In the genomic region with DNA sequence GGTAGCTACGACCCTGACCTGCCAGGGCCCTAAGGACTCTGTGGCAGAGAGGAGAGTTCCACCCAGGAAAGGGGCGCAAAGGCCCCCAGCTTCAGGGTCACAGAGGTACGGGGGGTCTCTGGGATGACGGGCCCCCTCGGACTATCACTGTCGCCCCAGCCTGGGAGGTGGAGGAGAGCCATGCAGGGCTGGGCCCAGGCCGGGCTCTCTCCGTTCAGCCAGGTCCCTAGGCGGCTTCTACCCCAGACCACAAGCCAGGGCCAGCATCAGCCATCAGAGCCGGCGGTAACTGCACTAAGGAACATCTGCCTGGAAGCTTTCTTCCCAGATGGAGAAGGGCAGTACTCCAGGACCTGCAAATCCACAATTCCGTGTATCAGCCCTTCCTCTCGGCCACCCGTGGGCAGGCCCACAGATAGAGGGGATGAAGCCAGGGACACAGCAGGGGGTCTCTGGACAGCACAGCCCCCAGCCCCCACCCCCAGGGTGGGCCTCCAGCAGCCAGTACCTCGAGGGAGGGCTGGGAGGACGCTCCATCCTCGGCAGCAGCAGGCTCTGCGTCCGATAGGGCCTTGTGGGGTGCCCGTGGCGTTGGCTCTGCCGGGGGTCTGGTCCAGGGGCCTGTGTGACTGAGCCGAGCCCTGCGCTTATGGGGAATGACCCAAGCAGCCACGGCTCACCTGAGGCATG, we compare ENCODE assay signal across 25 cellular contexts. TPM values are rescaled to one million over a fixed set of nuclear protein-coding genes. Genes with fewer than 3 reads are reported as not detected.
DNase-seq lines count a peak whose midpoint lies in the region; ATAC-seq and TF ChIP-seq lines count a peak whose summit lies in the region.
"Had no signal": no experiment of that assay in that cellular context is flagged by ENCODE, and none has a peak within 500 bp of the region (broad histone marks: within the 10 kb centered on the region; RNA-seq: fewer than 3 reads in every experiment).

No MANE protein-coding gene starts in this region.

- no peak for ATAC-seq in upper lobe of right lung
- ATAC-seq: activated T-cell treated with anti-CD3 and anti-CD28 coated beads, Interleukin-2, amount 50 U/mL, for 4 hours had no signal

- H3K9me3 ChIP-seq in upper lobe of right lung = no peaks in the 10 kb centered on the region
- H3K9me3 ChIP-seq: Peyer's patch, SJCRH30 had no signal

- TF ChIP-seq CTCF in RWPE1 (conservative IDR thresholded peaks at IDR 0.05; ENCODE audit: low read depth) (no peak), upper lobe of right lung (IDR thresholded peaks at IDR 0.05) (no peak)

- peak overlapping the region; percentile 99 for H3K27ac ChIP-seq in RWPE1
- peak overlapping the region; percentile 4 for H3K27ac ChIP-seq in layer of hippocampus (ENCODE audit: low read depth, low read length)
- no peak overlapping the region for H3K27ac ChIP-seq in upper lobe of right lung
- H3K27ac ChIP-seq: cardiac muscle cell, Peyer's patch had no signal

- no peak overlapping the region for H3K4me3 Mint-ChIP-seq in activated T-cell treated with anti-CD3 and anti-CD28 coated beads, Interleukin-2, amount 50 U/mL, for 24 hours
- H3K4me3 Mint-ChIP-seq: activated naive CD4-positive, alpha-beta T cell treated with anti-CD3 and anti-CD28 coated beads, Interleukin-2, amount 10 ng/mL, durations not matched to agents 7 days and 5 days; activated T-cell treated with anti-CD3 and anti-CD28 coated beads, Interleukin-2, amount 50 U/mL, for 4 hours; dendritic cell treated with granulocyte-macrophage colony-stimulating factor and Interleukin-4, amounts not matched to agents 40 ng/mL and 50 ng/mL, for 4 days; T-helper 1 cell treated with Interleukin-12 subunit alpha and Interleukin-12 subunit beta and Interleukin-4 antibody, amounts not matched to agents 30 μg/mL and 1 μg/mL, for 36 hours had no signal

- CTCF ChIA-PET in RWPE1 (lab: Yijun Ruan, JAX) = no interaction called here

- H3K27ac Mint-ChIP-seq in activated T-cell treated with anti-CD3 and anti-CD28 coated beads, Interleukin-2, amount 50 U/mL, for 24 hours = no peak overlapping the region
- H3K27ac Mint-ChIP-seq: activated naive CD4-positive, alpha-beta T cell treated with anti-CD3 and anti-CD28 coated beads, Interleukin-2, amount 10 ng/mL, durations not matched to agents 7 days and 5 days; dendritic cell treated with granulocyte-macrophage colony-stimulating factor and Interleukin-4, amounts not matched to agents 40 ng/mL and 50 ng/mL, for 4 days; T-helper 1 cell treated with Interleukin-12 subunit alpha and Interleukin-12 subunit beta and Interleukin-4 antibody, amounts not matched to agents 30 μg/mL and 1 μg/mL, for 36 hours had no signal

- no peaks in the 10 kb centered on the region for H3K27me3 ChIP-seq in layer of hippocampus (ENCODE audit: control insufficient read depth, insufficient read depth, low read length)
- no peaks in the 10 kb centered on the region for H3K27me3 ChIP-seq in upper lobe of right lung
- H3K27me3 ChIP-seq: Peyer's patch, SJCRH30 had no signal

- peaks cover 9% of the 10 kb centered on the region for H3K27me3 Mint-ChIP-seq in activated T-cell treated with anti-CD3 and anti-CD28 coated beads, Interleukin-2, amount 50 U/mL, for 24 hours

- intact Hi-C loops in upper lobe of right lung (cut with DNase I) = no loop called here

- H3K9me3 Mint-ChIP-seq in activated T-cell treated with anti-CD3 and anti-CD28 coated beads, Interleukin-2, amount 50 U/mL, for 24 hours = no peaks in the 10 kb centered on the region
- H3K9me3 Mint-ChIP-seq: activated naive CD4-positive, alpha-beta T cell treated with anti-CD3 and anti-CD28 coated beads, Interleukin-2, amount 10 ng/mL, durations not matched to agents 7 days and 5 days; activated T-cell treated with anti-CD3 and anti-CD28 coated beads, Interleukin-2, amount 50 U/mL, for 4 hours; dendritic cell treated with granulocyte-macrophage colony-stimulating factor and Interleukin-4, amounts not matched to agents 40 ng/mL and 50 ng/mL, for 4 days; T-helper 1 cell treated with Interleukin-12 subunit alpha and Interleukin-12 subunit beta and Interleukin-4 antibody, amounts not matched to agents 30 μg/mL and 1 μg/mL, for 36 hours had no signal

- H3K4me1 Mint-ChIP-seq in activated T-cell treated with anti-CD3 and anti-CD28 coated beads, Interleukin-2, amount 50 U/mL, for 24 hours (ENCODE audit: low read depth) = peaks cover 20% of the 10 kb centered on the region

- H3K36me3 ChIP-seq in upper lobe of right lung = no peaks in the 10 kb centered on the region
- H3K36me3 ChIP-seq: cardiac muscle cell, Peyer's patch, SJCRH30 had no signal

- no peaks in the 10 kb centered on the region for H3K36me3 Mint-ChIP-seq in activated T-cell treated with anti-CD3 and anti-CD28 coated beads, Interleukin-2, amount 50 U/mL, for 24 hours (ENCODE audit: low read depth)
- H3K36me3 Mint-ChIP-seq: activated naive CD4-positive, alpha-beta T cell treated with anti-CD3 and anti-CD28 coated beads, Interleukin-2, amount 10 ng/mL, durations not matched to agents 7 days and 5 days had no signal

- peaks cover 51% of the 10 kb centered on the region for H3K4me1 ChIP-seq in upper lobe of right lung

- POLR2A ChIA-PET in RWPE1 (lab: Yijun Ruan, JAX; ENCODE audit: low non-redundant PET) = no interaction called here

- H3K4me3 ChIP-seq in upper lobe of right lung = no peak overlapping the region
- H3K4me3 ChIP-seq: cardiac muscle cell, Peyer's patch, SJCRH30 had no signal

- peak; percentile 23 for DNase-seq in activated T-cell treated with anti-CD3 and anti-CD28 coated beads, Interleukin-2, amount 50 U/mL, for 24 hours
- DNase-seq in activated T-cell treated with anti-CD3 and anti-CD28 coated beads, Interleukin-2, amount 50 U/mL, for 48 hours = no peak
- no peak for DNase-seq in RWPE1 (ENCODE audit: low spot score)
- DNase-seq in upper lobe of right lung = peak; percentile 61
- DNase-seq in NCI-H1417 treated with DMSO at 0.1 percent for 48 hours (lab: John Stamatoyannopoulos, UW) = no peak
- no peak for DNase-seq in NCI-H82 treated with DMSO at 0.1 percent for 48 hours (lab: John Stamatoyannopoulos, UW; ENCODE audit: unreplicated experiment)
- DNase-seq in globus pallidus (ENCODE audit: low spot score) = no peak
- DNase-seq: 8988T; activated CD4-positive, alpha-beta T cell treated with anti-CD3 and anti-CD28 coated beads for 4 hours; activated naive CD4-positive, alpha-beta T cell treated with anti-CD3 and anti-CD28 coated beads, Interleukin-2, amount 10 ng/mL, durations not matched to agents 7 days and 5 days; activated T-cell treated with anti-CD3 and anti-CD28 coated beads, Interleukin-2, amount 50 U/mL, for 4 hours; amygdala; COR-L47; DMS79 treated with DMSO at 0.1 percent for 48 hours; KG1; kidney glomerular epithelial cell; mammary epithelial cell; nucleus accumbens; trophoblast cell had no signal

RNA-seq across cellular contexts. Expression of a gene that starts 38.4 kb away (rescaled TPM):
- 33.5 TPM for total RNA-seq in upper lobe of right lung

Comparison
In these comparisons a context has a peak if more than half of its experiments do, and no peak if none do; other contexts are left out.
1. DNase-seq: peak in activated T-cell treated with anti-CD3 and anti-CD28 coated beads, Interleukin-2, amount 50 U/mL, for 24 hours (single experiment) and upper lobe of right lung (single experiment); none in activated T-cell treated with anti-CD3 and anti-CD28 coated beads, Interleukin-2, amount 50 U/mL, for 48 hours (0 of 2), RWPE1 (single experiment), NCI-H1417 treated with DMSO at 0.1 percent for 48 hours (single experiment), NCI-H82 treated with DMSO at 0.1 percent for 48 hours (single experiment) and globus pallidus (single experiment).